9 cellular contexts compared by ENCODE assay signal in the genomic region with DNA sequence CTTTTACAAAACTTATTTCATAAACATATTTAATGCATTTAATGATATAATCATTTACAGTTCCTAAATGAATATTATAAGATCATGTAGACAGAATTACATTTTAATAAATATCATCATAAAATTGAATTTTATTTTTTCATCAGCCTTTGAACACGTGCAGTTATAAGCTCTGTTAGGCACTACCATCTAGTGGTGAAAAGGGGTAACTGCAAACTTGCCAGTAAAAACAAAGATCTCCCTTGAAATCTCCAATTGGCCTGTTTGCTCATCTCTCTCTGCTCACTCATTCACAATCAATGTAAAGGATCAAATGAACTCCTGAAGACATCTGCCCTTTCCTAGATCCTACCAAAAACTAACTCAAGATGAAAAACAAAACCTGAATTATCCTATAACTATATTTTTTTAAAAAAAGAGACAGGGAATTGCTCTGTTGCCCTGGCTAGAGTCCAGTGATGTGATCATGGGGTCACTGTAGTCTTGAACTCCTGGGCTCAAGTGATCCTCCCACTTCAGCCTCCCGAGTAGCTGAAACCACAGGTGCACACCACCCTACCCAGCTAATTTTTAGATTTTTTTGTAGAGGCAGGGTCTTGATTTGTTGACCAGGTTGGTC. TPM values are rescaled to one million over a fixed set of nuclear protein-coding genes. Genes with fewer than 3 reads are reported as not detected.
DNase-seq lines count a peak whose midpoint lies in the region; ATAC-seq, FAIRE-seq and TF ChIP-seq lines count a peak whose summit lies in the region.
"Had no signal": no experiment of that assay in that cellular context is flagged by ENCODE, and none has a peak within 500 bp of the region (broad histone marks: within the 10 kb centered on the region; RNA-seq: fewer than 3 reads in every experiment).

No MANE protein-coding gene starts in this region.

- H3K4me2 ChIP-seq in OCI-LY1 (ENCODE audit: low read length) (no peak overlapping the region), K562 (ENCODE audit: insufficient read depth, low read length) (no peak overlapping the region)
- H3K4me2 ChIP-seq: BLaER1 treated with 17β-estradiol and CSF1 and Interleukin-3, amounts not matched to agents 10 nM and 100 nM had no signal

- ATAC-seq in K562 (peak; percentile 77), HG02588 (IDR thresholded peaks at IDR 0.05; ENCODE audit: unreplicated experiment) (no peak)

- H4K20me1 ChIP-seq in OCI-LY1 (ENCODE audit: insufficient read depth, low read length) (no peaks in the 10 kb centered on the region), K562 (replicated peaks; ENCODE audit: control insufficient read depth, insufficient read depth, low read length) (no peaks in the 10 kb centered on the region)

- TF ChIP-seq CTCF in OCI-LY1 (IDR thresholded peaks at IDR 0.05; ENCODE audit: low read length) (peak; percentile 78), K562 (IDR thresholded peaks at IDR 0.05 in 2 of 3, conservative IDR thresholded peaks at IDR 0.05 in 1 of 3; ENCODE audit: insufficient read depth in 2 of 3, low read depth in 1 of 3, low read length in 3 of 3) (peak; percentile 56 to 93 (median 78); a peak in 5 of 6 replicates)

- no peaks in the 10 kb centered on the region for H3K9me3 ChIP-seq in OCI-LY1 (ENCODE audit: low read length)
- no peaks in the 10 kb centered on the region for H3K9me3 ChIP-seq in K562 (replicated peaks; ENCODE audit: control insufficient read depth, insufficient read depth, low read depth, low read length)
- H3K9me3 ChIP-seq: BLaER1 treated with 17β-estradiol and CSF1 and Interleukin-3, amounts not matched to agents 10 nM and 100 nM had no signal

- no peaks in the 10 kb centered on the region for H3K9me2 ChIP-seq in OCI-LY1 (ENCODE audit: low read depth, low read length)

- H3F3A ChIP-seq in OCI-LY1 (ENCODE audit: insufficient read depth, low read length), result no peaks in the 10 kb centered on the region

- H2AFZ ChIP-seq in OCI-LY1 (ENCODE audit: low read length) (no peak overlapping the region), K562 (ENCODE audit: low read depth, low read length) (no peak overlapping the region)

- in situ Hi-C loops in K562 (cut with MboI), result no loop called here

- H3K27ac ChIP-seq in OCI-LY1 (ENCODE audit: low read depth, low read length, poor library complexity, severe bottlenecking), result no peak overlapping the region
- H3K27ac ChIP-seq in K562 (ENCODE audit: extremely low read depth, low read depth, low read length), result no peak overlapping the region
- H3K27ac ChIP-seq: BLaER1 treated with 17β-estradiol and CSF1 and Interleukin-3, amounts not matched to agents 10 nM and 100 nM had no signal

- H3K36me3 ChIP-seq in OCI-LY1 (ENCODE audit: insufficient read depth, low read length), result peaks cover 9% of the 10 kb centered on the region
- H3K36me3 ChIP-seq in K562 (ENCODE audit: control insufficient read depth, insufficient read depth, low read length), result peaks cover 5% of the 10 kb centered on the region; the same call in 1 of the 3 replicates

- DNase-seq in NCI-H510A treated with DMSO at 0.1 percent for 48 hours (lab: John Stamatoyannopoulos, UW) (peak; percentile 56), NCI-H510A (lab: John Stamatoyannopoulos, UW) (no peak), HT-29 (ENCODE audit: low spot score) (peak; percentile 86), K562 (ENCODE audit: extremely low read depth in 1 of 4, low spot score in 3 of 4) (peak; percentile 56 to 71 (median 59)), iPS-NIHi11 (ENCODE audit: low spot score) (peak; percentile 65), stromal cell of bone marrow (ENCODE audit: low read depth) (peak; percentile 61)

- BruUV-seq in K562 (replicated peaks; lab: Mats Ljungman, UMichigan), result no TSS peak

- H3K4me1 ChIP-seq in OCI-LY1 (ENCODE audit: insufficient read depth, low read length, severe bottlenecking) (no peaks in the 10 kb centered on the region), K562 (replicated peaks in 1 of 2; ENCODE audit: control insufficient read depth in 2 of 2, insufficient read depth in 2 of 2, low read length in 2 of 2) (peaks cover 9 to 10% of the 10 kb centered on the region in 2 experiments; a peak in 4 of 5 replicates)

- 0% methylated on average over 2 of the region's 2 CpGs for WGBS in K562 (ENCODE audit: insufficient coverage, low coverage, missing lambda C conversion rate)

- no peak for TF ChIP-seq POLR2A in K562 (conservative IDR thresholded peaks at IDR 0.05)

- POLR2A ChIA-PET in K562 (lab: Yijun Ruan, JAX), result interaction anchor here (0.5 to 2.2 kb wide), 6 partner anchors 11 to 529 kb away, joined by 3 to 7 read pairs (median 4); partner anchors contain the start of gene DSN1

- no peaks in the 10 kb centered on the region for H3K27me3 ChIP-seq in OCI-LY1 (ENCODE audit: insufficient read depth, low read length)
- no peaks in the 10 kb centered on the region for H3K27me3 ChIP-seq in K562 (ENCODE audit: control insufficient read depth in 2 of 2, insufficient read depth in 2 of 2, low read length in 2 of 2)
- H3K27me3 ChIP-seq: BLaER1 treated with 17β-estradiol and CSF1 and Interleukin-3, amounts not matched to agents 10 nM and 100 nM had no signal

- FAIRE-seq in K562 (lab: Jason Lieb, UNC), result peak; percentile 88

- intact Hi-C loops in K562 (cut with micrococcal nuclease), result no loop called here

- peak; percentile 74 for TF ChIP-seq RAD21 in K562 (CRISPR knock-in tag; conservative IDR thresholded peaks at IDR 0.05 in 1 of 2, IDR thresholded peaks at IDR 0.05 in 1 of 2)

- CTCF ChIA-PET in K562 (lab: Yijun Ruan, JAX; ENCODE audit: low intra/inter-chr PET ratio), result interaction anchor here (0.9 to 1.1 kb wide), 2 partner anchors 201 to 720 kb away, joined by 4 read pairs; no protein-coding TSS in a partner anchor

- no peak for TF ChIP-seq EP300 in K562 (IDR thresholded peaks at IDR 0.05; ENCODE audit: low read length)

- H3K9me1 ChIP-seq in K562 (ENCODE audit: control insufficient read depth, insufficient read depth, low read length), result no peaks in the 10 kb centered on the region

- H3K79me2 ChIP-seq in OCI-LY1 (ENCODE audit: insufficient read depth, low read length), result no peaks in the 10 kb centered on the region
- no peaks in the 10 kb centered on the region for H3K79me2 ChIP-seq in K562 (ENCODE audit: control insufficient read depth, insufficient read depth, low read length)

- H3K9ac ChIP-seq in OCI-LY1 (ENCODE audit: low read length) (no peak overlapping the region), K562 (ENCODE audit: insufficient read depth in 1 of 2, low read depth in 2 of 2, low read length in 2 of 2) (no peak overlapping the region)
- H3K9ac ChIP-seq: BLaER1 treated with 17β-estradiol and CSF1 and Interleukin-3, amounts not matched to agents 10 nM and 100 nM had no signal

- no peak overlapping the region for H3K4me3 ChIP-seq in OCI-LY1 (ENCODE audit: low read depth, low read length, poor library complexity, severe bottlenecking)
- H3K4me3 ChIP-seq in K562, result no peak overlapping the region
- H3K4me3 ChIP-seq: BLaER1 treated with 17β-estradiol and CSF1 and Interleukin-3, amounts not matched to agents 10 nM and 100 nM had no signal

TF ChIP-seq in K562, 482 proteins besides CTCF, POLR2A, EP300 and RAD21 (continues in another document):
- no peak for TF ChIP-seq ZNF263 (CRISPR knock-in tag; IDR thresholded peaks at IDR 0.05; ENCODE audit: borderline replicate concordance)

RNA-seq across cellular contexts. Expression of gene SAMHD1, which starts 31.7 kb away (rescaled TPM):
- total RNA-seq in HT-29 (2014; rRNA removed; shearing (Covaris generic)), result 17.0 and 20.3 TPM in 2 replicates
- total RNA-seq in K562 (2011; cell fraction: chromatin; rRNA removed; ENCODE audit: low replicate concordance), result 30.3 and 41.4 TPM in 2 replicates
- total RNA-seq in K562 (2011; cell fraction: nucleolus; rRNA removed), result 13.7 and 15.3 TPM in 2 replicates
- 20.1 and 33.5 TPM in 2 replicates for total RNA-seq in K562 (2011; cell fraction: nucleoplasm; rRNA removed)
- 12.6 and 13.9 TPM in 2 replicates for total RNA-seq in K562 (2014; rRNA removed)
- 19.4 and 20.4 TPM in 2 replicates for total RNA-seq in K562 (2014; rRNA removed; fragmentation: Illumina TruSeq; extraction: Trizol)
- total RNA-seq in K562 (2015; rRNA removed; fragmentation: Illumina TruSeq; extraction: Trizol), result 14.8 and 17.4 TPM in 2 replicates
- 14.7 and 18.2 TPM in 2 replicates for total RNA-seq in K562 (2021)
- polyA plus RNA-seq in K562 (2011; rRNA removed), result 9.8 and 17.6 TPM in 2 replicates
- 5.4 and 6.3 TPM in 2 replicates for polyA plus RNA-seq in K562 (2011; cell fraction: cytosol; rRNA removed)
- 3.5 and 8.0 TPM in 2 replicates for polyA plus RNA-seq in K562 (2011; cell fraction: nucleus; rRNA removed)
- 12.3 and 12.9 TPM in 2 replicates for polyA plus RNA-seq in K562 (2012)
- polyA plus RNA-seq in K562 (2014; fragmentation: Illumina TruSeq; extraction: Trizol), result 16.1 and 18.9 TPM in 2 replicates
- 10 to 100 TPM in 1 of 2 experiments, 1 to 10 TPM in 1; 6.8 to 14.8 TPM for polyA plus RNA-seq in K562 (2014; fragmentation: Nextera tagmentation; extraction: Ambion mirVana)
- 9.2 and 10.0 TPM in 2 replicates for polyA plus RNA-seq in K562 (2014; rRNA removed)
- polyA minus RNA-seq in K562 (2011; rRNA and poly(A)+ RNA removed), result 14.1 and 22.8 TPM in 2 replicates
- polyA minus RNA-seq in K562 (2011; cell fraction: cytosol; rRNA and poly(A)+ RNA removed), result 8.0 and 10.1 TPM in 2 replicates
- polyA minus RNA-seq in K562 (2011; cell fraction: nucleus; rRNA and poly(A)+ RNA removed), result 5.3 and 9.6 TPM in 2 replicates

RNA-seq across cellular contexts. Expression of gene TLDC2, which starts 43.9 kb away (rescaled TPM):
- total RNA-seq in HT-29 (2014; rRNA removed; shearing (Covaris generic)), result 0.25 and 0.89 TPM in 2 replicates
- not detected in 2 replicates for total RNA-seq in K562 (2011; cell fraction: chromatin; rRNA removed; ENCODE audit: low replicate concordance)
- total RNA-seq in K562 (2011; cell fraction: nucleolus; rRNA removed), result not detected in 2 replicates
- not detected in 2 replicates for total RNA-seq in K562 (2011; cell fraction: nucleoplasm; rRNA removed)
- not detected in 2 replicates for total RNA-seq in K562 (2014; rRNA removed)
- total RNA-seq in K562 (2014; rRNA removed; fragmentation: Illumina TruSeq; extraction: Trizol), result not detected in 2 replicates
- not detected in 2 replicates for total RNA-seq in K562 (2015; rRNA removed; fragmentation: Illumina TruSeq; extraction: Trizol)
- total RNA-seq in K562 (2021), result not detected in 2 replicates
- polyA plus RNA-seq in K562 (2011; rRNA removed), result not detected in 2 replicates
- 0.04 TPM in 1 of 2 replicates, not detected in the other for polyA plus RNA-seq in K562 (2011; cell fraction: cytosol; rRNA removed)
- polyA plus RNA-seq in K562 (2011; cell fraction: nucleus; rRNA removed), result not detected in 2 replicates
- 0.15 and 0.17 TPM in 2 replicates for polyA plus RNA-seq in K562 (2012)
- not detected in 2 replicates for polyA plus RNA-seq in K562 (2014; fragmentation: Illumina TruSeq; extraction: Trizol)
- polyA plus RNA-seq in K562 (2014; fragmentation: Nextera tagmentation; extraction: Ambion mirVana), result not detected
- polyA plus RNA-seq in K562 (2014; rRNA removed), result not detected in 2 replicates
- not detected in 2 replicates for polyA minus RNA-seq in K562 (2011; rRNA and poly(A)+ RNA removed)
- polyA minus RNA-seq in K562 (2011; cell fraction: cytosol; rRNA and poly(A)+ RNA removed), result not detected in 2 replicates
- not detected in 2 replicates for polyA minus RNA-seq in K562 (2011; cell fraction: nucleus; rRNA and poly(A)+ RNA removed)
